Comparison of ENCODE assay signal across 1 cellular context in the genomic region with DNA sequence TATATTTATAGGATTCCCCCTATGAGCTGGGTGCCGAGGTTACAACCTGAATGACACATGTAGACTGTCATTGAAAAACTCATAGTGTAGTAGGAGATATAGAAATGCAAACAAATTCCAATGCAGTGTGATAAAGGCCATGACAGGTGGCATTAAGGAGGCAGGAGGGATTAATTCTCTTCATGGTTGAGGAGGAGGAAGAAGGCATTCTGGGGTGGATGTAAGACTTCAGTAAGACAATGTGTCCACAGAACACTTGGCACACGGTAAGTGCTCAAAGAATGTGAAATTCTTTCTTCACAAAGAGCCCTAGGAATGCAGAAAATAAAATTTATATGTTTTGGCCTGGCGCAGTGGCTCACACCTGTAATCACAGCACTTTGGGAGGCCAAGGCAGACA.
TF ChIP-seq lines count a peak whose summit lies in the region.

No MANE protein-coding gene starts in this region.

TF ChIP-seq in WTC11, 78 proteins besides CTCF, POLR2A, EP300 and RAD21 (continued from another document):
- TF ChIP-seq, protein P1, sequence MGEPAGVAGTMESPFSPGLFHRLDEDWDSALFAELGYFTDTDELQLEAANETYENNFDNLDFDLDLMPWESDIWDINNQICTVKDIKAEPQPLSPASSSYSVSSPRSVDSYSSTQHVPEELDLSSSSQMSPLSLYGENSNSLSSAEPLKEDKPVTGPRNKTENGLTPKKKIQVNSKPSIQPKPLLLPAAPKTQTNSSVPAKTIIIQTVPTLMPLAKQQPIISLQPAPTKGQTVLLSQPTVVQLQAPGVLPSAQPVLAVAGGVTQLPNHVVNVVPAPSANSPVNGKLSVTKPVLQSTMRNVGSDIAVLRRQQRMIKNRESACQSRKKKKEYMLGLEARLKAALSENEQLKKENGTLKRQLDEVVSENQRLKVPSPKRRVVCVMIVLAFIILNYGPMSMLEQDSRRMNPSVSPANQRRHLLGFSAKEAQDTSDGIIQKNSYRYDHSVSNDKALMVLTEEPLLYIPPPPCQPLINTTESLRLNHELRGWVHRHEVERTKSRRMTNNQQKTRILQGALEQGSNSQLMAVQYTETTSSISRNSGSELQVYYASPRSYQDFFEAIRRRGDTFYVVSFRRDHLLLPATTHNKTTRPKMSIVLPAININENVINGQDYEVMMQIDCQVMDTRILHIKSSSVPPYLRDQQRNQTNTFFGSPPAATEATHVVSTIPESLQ (CRISPR knock-in tag; IDR thresholded peaks at IDR 0.05): no peak
- TF ChIP-seq KAT7 (CRISPR knock-in tag; IDR thresholded peaks at IDR 0.05; ENCODE audit: borderline replicate concordance) (no peak), FOXP1 (CRISPR knock-in tag; IDR thresholded peaks at IDR 0.05; ENCODE audit: borderline replicate concordance) (no peak)
